Comparison of ENCODE assay signal across 18 cellular contexts in the genomic region with DNA sequence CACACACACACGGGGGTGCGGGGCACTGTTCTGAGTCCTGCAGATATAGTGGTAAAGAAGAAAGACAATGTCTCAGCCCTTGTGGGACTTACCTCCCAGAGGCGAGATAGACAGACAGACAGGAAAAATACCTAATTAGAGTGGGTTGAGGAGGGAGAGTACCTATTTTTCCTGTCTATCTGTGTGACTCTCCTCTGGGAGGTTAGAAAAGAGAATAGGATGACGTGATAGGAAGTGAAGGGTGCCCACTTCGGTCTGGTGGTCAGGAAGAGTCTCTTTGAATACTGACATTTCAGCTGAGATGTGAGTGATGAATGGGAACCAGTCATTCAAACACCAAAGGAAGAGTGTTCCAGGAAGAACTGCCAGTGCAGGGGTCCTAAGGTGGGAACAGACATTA. TPM values are rescaled to one million over a fixed set of nuclear protein-coding genes. Genes with fewer than 3 reads are reported as not detected.
"Had no signal": no experiment of that assay in that cellular context is flagged by ENCODE, and none has a peak within 500 bp of the region (broad histone marks: within the 10 kb centered on the region; RNA-seq: fewer than 3 reads in every experiment).

No MANE protein-coding gene starts in this region.

- H3K27ac ChIP-seq: cardiac muscle cell, psoas muscle, spleen, stomach, thoracic aorta had no signal

- H3K36me3 ChIP-seq: cardiac muscle cell, heart right ventricle, spleen, stomach, thoracic aorta had no signal

- H3K27ac Mint-ChIP-seq: activated B cell treated with CpG ODN at 0.5 μM for 24 hours; nephron progenitor cell; T-helper 1 cell treated with Interleukin-12 subunit alpha and Interleukin-12 subunit beta and Interleukin-4 antibody, amounts not matched to agents 30 μg/mL and 1 μg/mL, for 36 hours had no signal

- H3K9ac ChIP-seq: SK-N-SH had no signal

- FAIRE-seq: astrocyte, colon, frontal cortex, islet of Langerhans had no signal

- H3K4me1 Mint-ChIP-seq: activated B cell treated with CpG ODN at 0.5 μM for 24 hours had no signal

- H3K4me3 ChIP-seq: cardiac muscle cell, heart right ventricle, psoas muscle, spleen, stomach, thoracic aorta had no signal

- H3K4me3 Mint-ChIP-seq: activated B cell treated with CpG ODN at 0.5 μM for 24 hours; nephron progenitor cell; T-helper 1 cell treated with Interleukin-12 subunit alpha and Interleukin-12 subunit beta and Interleukin-4 antibody, amounts not matched to agents 30 μg/mL and 1 μg/mL, for 36 hours had no signal

- ATAC-seq: heart right ventricle, left lobe of liver, psoas muscle, sciatic nerve had no signal

- H3K27me3 ChIP-seq: cardiac muscle cell had no signal

- H3K27me3 Mint-ChIP-seq: activated B cell treated with CpG ODN at 0.5 μM for 24 hours had no signal

- DNase-seq: activated B cell treated with CpG ODN at 0.5 μM for 24 hours; activated effector memory CD4-positive, alpha-beta T cell treated with Interleukin-2 at 50 U/mL for 16 hours; effector CD8-positive, alpha-beta T cell; heart right ventricle; nephron progenitor cell; psoas muscle; SK-N-SH; spleen; stomach had no signal

- H3K9me3 Mint-ChIP-seq: activated B cell treated with CpG ODN at 0.5 μM for 24 hours; nephron progenitor cell; T-helper 1 cell treated with Interleukin-12 subunit alpha and Interleukin-12 subunit beta and Interleukin-4 antibody, amounts not matched to agents 30 μg/mL and 1 μg/mL, for 36 hours had no signal

- H3K4me2 ChIP-seq: SK-N-SH had no signal

RNA-seq across cellular contexts. Expression of a gene that starts 4.1 kb away (rescaled TPM):
- total RNA-seq: astrocyte, cardiac muscle cell had no signal
